20 cellular contexts compared by ENCODE assay signal in genomic region chr10:131906269-131906639, GRCh38. TPM values are rescaled to one million over a fixed set of nuclear protein-coding genes. Genes with fewer than 3 reads are reported as not detected.
DNase-seq lines count a peak whose midpoint lies in the region; ATAC-seq and TF ChIP-seq lines count a peak whose summit lies in the region.
"Had no signal": no experiment of that assay in that cellular context is flagged by ENCODE, and none has a peak within 500 bp of the region (broad histone marks: within the 10 kb centered on the region; RNA-seq: fewer than 3 reads in every experiment).

No MANE protein-coding gene starts in this region.

- H2AK5ac ChIP-seq in mesendoderm (ENCODE audit: low read length), result no peak overlapping the region

- H3K27ac Mint-ChIP-seq in natural killer cell treated with Interleukin-12 subunit alpha and Interleukin-12 subunit beta and Interleukin-15 and Interleukin-18, amount 100 ng/mL, for 72 hours, result peak overlapping the region; percentile 11 to 25
- peak overlapping the region in 1 of 2 donors; percentile 27 for H3K27ac Mint-ChIP-seq in natural killer cell
- H3K27ac Mint-ChIP-seq in T-cell, result peak overlapping the region; percentile 93 to 97
- peak overlapping the region; percentile 63 to 96 for H3K27ac Mint-ChIP-seq in effector memory CD8-positive, alpha-beta T cell
- no peak overlapping the region for H3K27ac Mint-ChIP-seq in MCF 10A (ENCODE audit: low read depth, unreplicated experiment)

- H3K36me3 ChIP-seq in uterus (no peaks in the 10 kb centered on the region), mesendoderm (ENCODE audit: control insufficient read depth, insufficient read depth, low read length) (peaks cover 2% of the 10 kb centered on the region)

- no peak for TF ChIP-seq POLR2A in uterus (IDR thresholded peaks at IDR 0.05)

- H3K79me1 ChIP-seq in mesendoderm (ENCODE audit: low read length), result peaks cover 34% of the 10 kb centered on the region

- H2BK5ac ChIP-seq in mesendoderm (ENCODE audit: low read length), result no peak overlapping the region

- H2BK120ac ChIP-seq in mesendoderm (ENCODE audit: low read depth, low read length), result no peak overlapping the region

- H3K36me3 Mint-ChIP-seq in natural killer cell treated with Interleukin-12 subunit alpha and Interleukin-12 subunit beta and Interleukin-15 and Interleukin-18, amount 100 ng/mL, for 72 hours, result no peaks in the 10 kb centered on the region
- H3K36me3 Mint-ChIP-seq in natural killer cell (no peaks in the 10 kb centered on the region), T-cell (peaks cover 20% of the 10 kb centered on the region), MCF 10A (ENCODE audit: insufficient read depth, unreplicated experiment) (peaks cover 37% of the 10 kb centered on the region)
- H3K36me3 Mint-ChIP-seq in effector memory CD8-positive, alpha-beta T cell (ENCODE audit: insufficient read depth), result peaks cover 41% of the 10 kb centered on the region

- no peak overlapping the region for H3K4me2 ChIP-seq in mesendoderm (ENCODE audit: low read length)

- H4K8ac ChIP-seq in mesendoderm (ENCODE audit: low read depth, low read length), result no peak overlapping the region

- no peak overlapping the region for H4K5ac ChIP-seq in mesendoderm (ENCODE audit: low read length)

- CTCF ChIA-PET in T-cell (lab: Charles Lee), result interaction anchor here in 1 of 2 donors (0.8 kb wide), 1 partner anchor 116 kb away, joined by 4 read pairs; no protein-coding TSS in a partner anchor
- CTCF ChIA-PET in MCF 10A (lab: Yijun Ruan, JAX), result interaction anchor here (0.5 to 1.4 kb wide), 6 partner anchors 16 to 813 kb away, joined by 3 to 6 read pairs (median 4); no protein-coding TSS in a partner anchor

- H3K18ac ChIP-seq in mesendoderm (ENCODE audit: low read length), result no peak overlapping the region

- H3K9ac ChIP-seq in mesendoderm (ENCODE audit: low read length), result no peak overlapping the region

- no CpG with 5 or more reads among the region's 1 CpG for WGBS in mesendoderm (ENCODE audit: extremely low coverage, insufficient coverage, low lambda C conversion rate)

- H3K4me3 ChIP-seq in uterus, result no peak overlapping the region
- H3K4me3 ChIP-seq in mesendoderm (ENCODE audit: low read length), result no peak overlapping the region
- H3K4me3 ChIP-seq: esophagus muscularis mucosa, hepatocyte, mucosa of descending colon, skin epidermis, testis had no signal

- no peaks in the 10 kb centered on the region for H3K27me3 Mint-ChIP-seq in natural killer cell treated with Interleukin-12 subunit alpha and Interleukin-12 subunit beta and Interleukin-15 and Interleukin-18, amount 100 ng/mL, for 72 hours
- H3K27me3 Mint-ChIP-seq in natural killer cell (ENCODE audit: low read depth in 2 of 2), result no peaks in the 10 kb centered on the region
- H3K27me3 Mint-ChIP-seq in T-cell, result no peaks in the 10 kb centered on the region
- no peaks in the 10 kb centered on the region for H3K27me3 Mint-ChIP-seq in effector memory CD8-positive, alpha-beta T cell
- H3K27me3 Mint-ChIP-seq in MCF 10A (ENCODE audit: insufficient read depth, unreplicated experiment), result no peaks in the 10 kb centered on the region

- H3K56ac ChIP-seq in mesendoderm (ENCODE audit: low read length), result no peak overlapping the region

- H3K4ac ChIP-seq in mesendoderm (ENCODE audit: low read depth, low read length), result no peak overlapping the region

- H3K27ac ChIP-seq in uterus (no peak overlapping the region), mesendoderm (ENCODE audit: low read depth, low read length) (no peak overlapping the region)
- H3K27ac ChIP-seq: esophagus muscularis mucosa, skin epidermis, testis had no signal

- peaks cover 49 to 57% of the 10 kb centered on the region in 2 donors for H3K4me1 Mint-ChIP-seq in natural killer cell treated with Interleukin-12 subunit alpha and Interleukin-12 subunit beta and Interleukin-15 and Interleukin-18, amount 100 ng/mL, for 72 hours (ENCODE audit: low read depth in 2 of 2)
- H3K4me1 Mint-ChIP-seq in natural killer cell, result peaks cover 53 to 59% of the 10 kb centered on the region in 2 donors
- H3K4me1 Mint-ChIP-seq in T-cell, result peaks cover 81 to 88% (median 88%) of the 10 kb centered on the region in 3 donors
- peaks cover 48 to 49% of the 10 kb centered on the region in 2 donors for H3K4me1 Mint-ChIP-seq in effector memory CD8-positive, alpha-beta T cell (ENCODE audit: low read depth in 2 of 2)
- peaks cover 32% of the 10 kb centered on the region for H3K4me1 Mint-ChIP-seq in MCF 10A (ENCODE audit: insufficient read depth, unreplicated experiment)

- H3K4me3 Mint-ChIP-seq in natural killer cell treated with Interleukin-12 subunit alpha and Interleukin-12 subunit beta and Interleukin-15 and Interleukin-18, amount 100 ng/mL, for 72 hours, result no peak overlapping the region
- H3K4me3 Mint-ChIP-seq in natural killer cell, result no peak overlapping the region
- peak overlapping the region; percentile 19 to 83 (median 26) for H3K4me3 Mint-ChIP-seq in T-cell
- H3K4me3 Mint-ChIP-seq in effector memory CD8-positive, alpha-beta T cell, result peak overlapping the region in 1 of 2 donors; percentile 11
- no peak overlapping the region for H3K4me3 Mint-ChIP-seq in MCF 10A (ENCODE audit: unreplicated experiment)

- no peak overlapping the region for H2BK15ac ChIP-seq in mesendoderm (replicated peaks; ENCODE audit: low read depth)

- no TSS peak for BruUV-seq in MCF 10A (replicated peaks; lab: Mats Ljungman, UMichigan)

- no peak for TF ChIP-seq CTCF in natural killer cell (IDR thresholded peaks at IDR 0.05)
- TF ChIP-seq CTCF in MCF 10A (IDR thresholded peaks at IDR 0.05; ENCODE audit: unreplicated experiment), result no peak
- TF ChIP-seq CTCF in uterus (IDR thresholded peaks at IDR 0.05), result no peak

- H3K79me2 ChIP-seq in mesendoderm (ENCODE audit: control insufficient read depth, insufficient read depth, low read length), result peaks cover 82% of the 10 kb centered on the region

- POLR2A ChIA-PET in T-cell (lab: Charles Lee) (no interaction called here), MCF 10A (lab: Yijun Ruan, JAX) (no interaction called here)

- no peaks in the 10 kb centered on the region for H3K27me3 ChIP-seq in uterus
- no peaks in the 10 kb centered on the region for H3K27me3 ChIP-seq in mesendoderm (ENCODE audit: insufficient read depth, low read length, poor library complexity)
- H3K27me3 ChIP-seq: esophagus muscularis mucosa, hepatocyte, testis had no signal

- no peak for DNase-seq in natural killer cell treated with Interleukin-12 subunit alpha and Interleukin-12 subunit beta and Interleukin-15 and Interleukin-18, amount 100 ng/mL, for 72 hours (ENCODE audit: low spot score)
- no peak for DNase-seq in natural killer cell
- no peak for DNase-seq in T-cell
- no peak for DNase-seq in effector memory CD8-positive, alpha-beta T cell
- no peak for DNase-seq in MCF 10A (ENCODE audit: unreplicated experiment)
- no peak for DNase-seq in uterus
- DNase-seq in mesendoderm, result no peak
- DNase-seq: activated CD4-positive, alpha-beta T cell treated with anti-CD3 and anti-CD28 coated beads for 48 hours; DMS79 treated with DMSO at 0.1 percent for 48 hours; KG1; left ventricle myocardium superior; mucosa of descending colon; NCI-H2029 treated with DMSO at 0.1 percent for 48 hours; NCI-H345; NCI-H82; Right ventricle myocardium superior had no signal

- H3K4me1 ChIP-seq in uterus (no peaks in the 10 kb centered on the region), mesendoderm (ENCODE audit: control insufficient read depth, low read depth, low read length) (peaks cover 4% of the 10 kb centered on the region)

- ATAC-seq in natural killer cell treated with Interleukin-12 subunit alpha and Interleukin-12 subunit beta and Interleukin-15 and Interleukin-18, amount 100 ng/mL, for 72 hours, result no peak
- ATAC-seq in natural killer cell (no peak), T-cell (replicated peaks in 1 of 4) (no peak)
- ATAC-seq in effector memory CD8-positive, alpha-beta T cell (replicated peaks), result no peak
- ATAC-seq: left ventricle myocardium superior, mucosa of descending colon had no signal

- no peak overlapping the region for H3K23ac ChIP-seq in mesendoderm (ENCODE audit: low read length)

- intact Hi-C loops in natural killer cell (cut with micrococcal nuclease) (no loop called here), MCF 10A (cut with micrococcal nuclease) (no loop called here), uterus (cut with DNase I; ENCODE audit: low total_unique reads) (loop anchor here (10.0 kb wide), 1 partner anchor 69 kb away; no protein-coding TSS in a partner anchor)

- no peaks in the 10 kb centered on the region for H3K9me3 ChIP-seq in uterus
- H3K9me3 ChIP-seq: esophagus muscularis mucosa, mucosa of descending colon, testis had no signal

- H3K9me3 Mint-ChIP-seq in natural killer cell treated with Interleukin-12 subunit alpha and Interleukin-12 subunit beta and Interleukin-15 and Interleukin-18, amount 100 ng/mL, for 72 hours, result no peaks in the 10 kb centered on the region
- H3K9me3 Mint-ChIP-seq in natural killer cell (no peaks in the 10 kb centered on the region), T-cell (no peaks in the 10 kb centered on the region), MCF 10A (ENCODE audit: unreplicated experiment) (no peaks in the 10 kb centered on the region)
- no peaks in the 10 kb centered on the region for H3K9me3 Mint-ChIP-seq in effector memory CD8-positive, alpha-beta T cell

RNA-seq across cellular contexts. Expression of gene PPP2R2D, which starts 5.4 kb away (rescaled TPM):
- 10 to 100 TPM; 27.0 to 47.4 TPM for total RNA-seq in natural killer cell treated with Interleukin-12 subunit alpha and Interleukin-12 subunit beta and Interleukin-15 and Interleukin-18, amount 100 ng/mL, for 72 hours
- 10 to 100 TPM; 28.6 to 39.8 (median 35.8) TPM for total RNA-seq in natural killer cell
- total RNA-seq in T-cell, result 10 to 100 TPM; 37.3 to 45.0 (median 43.0) TPM
- total RNA-seq in MCF 10A (2022), result 34.9 and 35.5 TPM in 2 replicates
- 10 to 100 TPM; 21.2 to 43.2 (median 36.3) TPM for total RNA-seq in uterus
- 28.9 TPM for polyA plus RNA-seq in mesendoderm (2013, experiment 1 of 2)
- 30.4 TPM for polyA plus RNA-seq in mesendoderm (2013, experiment 2 of 2)

Comparison
In these comparisons a context has a peak if more than half of its experiments do, and no peak if none do; other contexts are left out.
1. H3K4me3 Mint-ChIP-seq: peak in T-cell (3 of 3); none in natural killer cell treated with Interleukin-12 subunit alpha and Interleukin-12 subunit beta and Interleukin-15 and Interleukin-18, amount 100 ng/mL, for 72 hours (single experiment), natural killer cell (single experiment) and MCF 10A (single experiment).